30 cellular contexts compared by ENCODE assay signal in genomic region chr12:1766110-1766509, GRCh38. TPM values are rescaled to one million over a fixed set of nuclear protein-coding genes. Genes with fewer than 3 reads are reported as not detected.
DNase-seq lines count a peak whose midpoint lies in the region; ATAC-seq, FAIRE-seq and TF ChIP-seq lines count a peak whose summit lies in the region.
"Had no signal": no experiment of that assay in that cellular context is flagged by ENCODE, and none has a peak within 500 bp of the region (broad histone marks: within the 10 kb centered on the region; RNA-seq: fewer than 3 reads in every experiment).

No MANE protein-coding gene starts in this region.

- H3K4me1 Mint-ChIP-seq in nephron progenitor cell, result peaks cover 40% of the 10 kb centered on the region
- peaks cover 11% of the 10 kb centered on the region for H3K4me1 Mint-ChIP-seq in activated CD8-positive, alpha-beta T cell treated with anti-CD3 and anti-CD28 coated beads for 36 hours (ENCODE audit: low read depth)

- H3K4me3 ChIP-seq in PC-9, result no peak overlapping the region
- H3K4me3 ChIP-seq: BLaER1, GM23338, HAP-1 had no signal

- peak overlapping the region; percentile 3 for H3K27ac Mint-ChIP-seq in nephron progenitor cell
- no peak overlapping the region for H3K27ac Mint-ChIP-seq in activated CD8-positive, alpha-beta T cell treated with anti-CD3 and anti-CD28 coated beads for 36 hours
- H3K27ac Mint-ChIP-seq: GM23338, HFFc6 had no signal

- FAIRE-seq in GM18507 (lab: Jason Lieb, UNC), result peak; percentile 21

- peaks cover 6% of the 10 kb centered on the region for H3K36me3 Mint-ChIP-seq in nephron progenitor cell (ENCODE audit: low read depth)
- peaks cover 5% of the 10 kb centered on the region for H3K36me3 Mint-ChIP-seq in activated CD8-positive, alpha-beta T cell treated with anti-CD3 and anti-CD28 coated beads for 36 hours (ENCODE audit: low read depth)

- H2AFZ ChIP-seq in PC-9, result no peak overlapping the region
- H2AFZ ChIP-seq: GM23338 had no signal

- H3K4me2 ChIP-seq in PC-9, result no peak overlapping the region
- H3K4me2 ChIP-seq: BLaER1, GM23338 had no signal

- no peak for ATAC-seq in GM18511 (IDR thresholded peaks at IDR 0.05; ENCODE audit: unreplicated experiment)
- no peak for ATAC-seq in activated CD8-positive, alpha-beta T cell treated with anti-CD3 and anti-CD28 coated beads for 36 hours
- ATAC-seq: GM23338, Panc1 had no signal

- H3K9me3 ChIP-seq in PC-9 (ENCODE audit: insufficient read depth, low read depth), result no peaks in the 10 kb centered on the region
- H3K9me3 ChIP-seq: BLaER1, HAP-1 had no signal

- peaks cover 32% of the 10 kb centered on the region; the same call in 1 of the 2 replicates for H3F3A ChIP-seq in PC-9 (ENCODE audit: insufficient read depth, low read depth)

- H3K36me3 ChIP-seq in PC-9 (ENCODE audit: low read depth), result peaks cover 25% of the 10 kb centered on the region
- H3K36me3 ChIP-seq: HAP-1 had no signal

- CTCF ChIA-PET in PC-9 (lab: Charles Lee), result interaction anchor here (0.6 kb wide), 1 partner anchor 46 kb away, joined by 4 read pairs; no protein-coding TSS in a partner anchor
- CTCF ChIA-PET in activated CD8-positive, alpha-beta T cell treated with anti-CD3 and anti-CD28 coated beads for 36 hours (lab: Charles Lee), result interaction anchor here (1.3 kb wide), 2 partner anchors 25 to 113 kb away, joined by 3 to 4 read pairs; no protein-coding TSS in a partner anchor

- H3K9me3 Mint-ChIP-seq in nephron progenitor cell, result no peaks in the 10 kb centered on the region
- H3K9me3 Mint-ChIP-seq in activated CD8-positive, alpha-beta T cell treated with anti-CD3 and anti-CD28 coated beads for 36 hours, result no peaks in the 10 kb centered on the region
- H3K9me3 Mint-ChIP-seq: CD4-positive, CD25-positive, alpha-beta regulatory T cell; GM23338; HFFc6 had no signal

- H3K4me1 ChIP-seq in PC-9 (replicated peaks; ENCODE audit: insufficient read depth), result peaks cover 21% of the 10 kb centered on the region
- H3K4me1 ChIP-seq: BLaER1 had no signal

- DNase-seq in NCI-H2171 treated with DMSO at 0.1 percent for 48 hours (lab: John Stamatoyannopoulos, UW) (peak; percentile 84), NCI-H2171 (lab: John Stamatoyannopoulos, UW) (no peak), GM18507 (ENCODE audit: extremely low spot score, insufficient read length, low read depth) (no peak), PC-9 (peak in 1 of 2 experiments; percentile 4), nephron progenitor cell (no peak), NCI-H1048 (lab: John Stamatoyannopoulos, UW) (no peak)
- DNase-seq in activated CD8-positive, alpha-beta T cell treated with anti-CD3 and anti-CD28 coated beads for 36 hours, result no peak
- DNase-seq: 8988T; CD4-positive, CD25-positive, alpha-beta regulatory T cell; DMS79 treated with DMSO at 0.1 percent for 48 hours; GF-D8; HFFc6; KBM-7; MV-4-11; NCI-H1105 treated with DMSO at 0.1 percent for 48 hours; NCI-H1694 treated with DMSO at 0.1 percent for 48 hours; NCI-H2081; NCI-H446 treated with DMSO at 0.1 percent for 48 hours; NCI-H526; SHP77 treated with DMSO at 0.1 percent for 48 hours; T-helper 1 cell had no signal

- intact Hi-C loops in PC-9 (cut with micrococcal nuclease; ENCODE audit: unreplicated experiment), result no loop called here
- intact Hi-C loops in activated CD8-positive, alpha-beta T cell treated with anti-CD3 and anti-CD28 coated beads for 36 hours (cut with micrococcal nuclease), result no loop called here

- peaks cover 5% of the 10 kb centered on the region; the same call in 1 of the 2 replicates for H4K20me1 ChIP-seq in PC-9 (ENCODE audit: insufficient read depth)

- no peaks in the 10 kb centered on the region for H3K9me2 ChIP-seq in PC-9 (ENCODE audit: insufficient read depth)

- H3K4me3 Mint-ChIP-seq in nephron progenitor cell, result no peak overlapping the region
- H3K4me3 Mint-ChIP-seq in activated CD8-positive, alpha-beta T cell treated with anti-CD3 and anti-CD28 coated beads for 36 hours, result no peak overlapping the region
- H3K4me3 Mint-ChIP-seq: CD4-positive, CD25-positive, alpha-beta regulatory T cell; GM23338; HFFc6 had no signal

- H3K79me2 ChIP-seq in PC-9 (ENCODE audit: low read depth), result peaks cover 88% of the 10 kb centered on the region

- H3K27me3 Mint-ChIP-seq in nephron progenitor cell (ENCODE audit: low read depth, poor library complexity), result no peaks in the 10 kb centered on the region
- H3K27me3 Mint-ChIP-seq in activated CD8-positive, alpha-beta T cell treated with anti-CD3 and anti-CD28 coated beads for 36 hours, result no peaks in the 10 kb centered on the region
- H3K27me3 Mint-ChIP-seq: CD4-positive, CD25-positive, alpha-beta regulatory T cell had no signal

- BruUV-seq in PC-9 (replicated peaks; lab: Mats Ljungman, UMichigan), result no TSS peak

- no peaks in the 10 kb centered on the region for H3K27me3 ChIP-seq in PC-9 (ENCODE audit: insufficient read depth, low read depth)
- H3K27me3 ChIP-seq: BLaER1 had no signal

- POLR2A ChIA-PET in PC-9 (lab: Charles Lee; ENCODE audit: unreplicated experiment), result no interaction called here
- POLR2A ChIA-PET in activated CD8-positive, alpha-beta T cell treated with anti-CD3 and anti-CD28 coated beads for 36 hours (lab: Charles Lee), result interaction anchor here (0.6 kb wide), 1 partner anchor 661 kb away, joined by 3 read pairs; no protein-coding TSS in a partner anchor

- no peak for TF ChIP-seq CTCF in PC-9 (conservative IDR thresholded peaks at IDR 0.05)
- TF ChIP-seq CTCF in nephron progenitor cell (IDR thresholded peaks at IDR 0.05), result no peak
- no peak for TF ChIP-seq CTCF in activated CD8-positive, alpha-beta T cell treated with anti-CD3 and anti-CD28 coated beads for 36 hours (IDR thresholded peaks at IDR 0.05)

- peak overlapping the region; percentile 4; the same call in 1 of the 2 replicates for H3K27ac ChIP-seq in PC-9
- H3K27ac ChIP-seq: BLaER1, RWPE1 had no signal

RNA-seq across cellular contexts. Expression of gene LRTM2, which starts 54.3 kb away (rescaled TPM):
- total RNA-seq in PC-9 (2021), result not detected in 2 replicates
- not detected for total RNA-seq in activated CD8-positive, alpha-beta T cell treated with anti-CD3 and anti-CD28 coated beads for 36 hours
- total RNA-seq: CD4-positive, CD25-positive, alpha-beta regulatory T cell; GM23338; HFFc6; HT1080; LHCN-M2; MCF 10A had no signal
